In the genomic region with DNA sequence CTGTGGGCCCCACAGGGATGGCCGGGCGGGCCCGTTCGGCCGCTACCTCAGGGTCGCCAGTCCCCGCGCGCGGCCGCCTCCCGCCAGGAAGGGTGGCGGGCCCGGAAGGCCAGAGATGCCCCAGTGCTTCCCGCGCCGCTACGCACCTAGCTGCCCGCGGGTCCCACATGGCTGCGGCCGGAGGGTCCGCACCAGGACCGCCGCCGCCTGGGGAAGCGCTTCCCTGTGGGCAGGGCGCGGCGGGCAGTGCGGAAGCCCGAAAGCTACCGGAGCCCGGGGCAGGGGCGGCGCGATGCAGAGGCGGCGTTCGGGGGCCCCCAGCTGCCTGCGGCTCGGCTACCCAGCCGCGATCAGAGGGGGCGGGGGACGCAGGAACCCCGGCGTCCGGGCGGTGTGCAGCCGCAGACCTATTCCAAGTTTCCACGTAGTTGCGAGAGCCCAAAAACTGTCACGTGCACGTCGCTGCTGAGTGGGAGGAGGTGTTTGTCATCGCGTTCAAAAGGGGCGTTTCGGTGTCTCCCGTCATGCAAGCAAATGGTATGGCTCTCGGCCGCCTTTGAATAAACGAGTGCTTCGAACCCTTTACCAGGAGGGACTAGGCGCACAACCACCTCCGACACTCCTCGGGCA, we compare ENCODE assay signal across 7 cellular contexts. TPM values are rescaled to one million over a fixed set of nuclear protein-coding genes. Genes with fewer than 3 reads are reported as not detected.
A peak's percentile ranks its signal among the peaks of the same experiment; 100 is the strongest.
DNase-seq lines count a peak whose midpoint lies in the region; ATAC-seq and TF ChIP-seq lines count a peak whose summit lies in the region.

A gene (minus strand): TSS at position 414 of the 630 bp plus-strand sequence. CDS start 245 bp downstream, at position 169.

- intact Hi-C loops in heart left ventricle (cut with DNase I): loop anchor here in 3 of 10 donors (5.0 kb wide), 2 partner anchors 37 to 42 kb away; no protein-coding TSS in a partner anchor
- intact Hi-C loops in posterior vena cava (cut with DNase I): no loop called here
- intact Hi-C loops in transverse colon (cut with DNase I; ENCODE audit: low total_unique reads): no loop called here

- TF ChIP-seq CTCF in Peyer's patch (IDR thresholded peaks at IDR 0.05): no peak
- no peak for TF ChIP-seq CTCF in heart left ventricle (IDR thresholded peaks at IDR 0.05)
- no peak for TF ChIP-seq CTCF in transverse colon (IDR thresholded peaks at IDR 0.05)

- no peak for TF ChIP-seq EP300 in transverse colon (IDR thresholded peaks at IDR 0.05; ENCODE audit: low read depth)

- peak within 1 kb of the TSS; percentile 73 to 81 (median 75) for H3K27ac ChIP-seq in Peyer's patch
- H3K27ac ChIP-seq in heart left ventricle: peak within 1 kb of the TSS in 11 of 12 donors; percentile 23 to 87 (median 67)
- peak within 1 kb of the TSS; percentile 72 to 82 (median 76) for H3K27ac ChIP-seq in transverse colon

- TF ChIP-seq POLR2A in Peyer's patch (IDR thresholded peaks at IDR 0.05) (peak in 1 of 2 donors; percentile 40), heart left ventricle (IDR thresholded peaks at IDR 0.05) (no peak), transverse colon (IDR thresholded peaks at IDR 0.05) (peak; percentile 60)

- peaks cover 0 to 9% (median 0%) of the 10 kb centered on the region in 4 donors for H3K9me3 ChIP-seq in Peyer's patch
- H3K9me3 ChIP-seq in heart left ventricle: peaks cover 0 to 22% (median 11%) of the 10 kb centered on the region in 12 donors
- H3K9me3 ChIP-seq in transverse colon: peaks cover 7 to 10% of the 10 kb centered on the region in 2 donors

- DNase-seq in Peyer's patch (peak; percentile 67 to 89 (median 78)), heart left ventricle (peak; percentile 53 to 77 (median 67)), posterior vena cava (ENCODE audit: low spot score) (peak; percentile 93), transverse colon (peak; percentile 71)
- peak; percentile 83 for DNase-seq in activated naive CD4-positive, alpha-beta T cell treated with anti-CD3 and anti-CD28 coated beads, Interleukin-2, amount 50 U/mL, for 16 hours

- in situ Hi-C loops in transverse colon (cut with MboI; ENCODE audit: low pct_ligation_motif_present in 1 of 4, low pct_unique_long_range_greater_than_20kb in 1 of 4, low sequenced_read_pairs in 3 of 4): no loop called here

- H3K36me3 ChIP-seq in Peyer's patch (no peaks in the 10 kb centered on the region), heart left ventricle (no peaks in the 10 kb centered on the region), transverse colon (no peaks in the 10 kb centered on the region)

- H3K27me3 ChIP-seq in Peyer's patch: no peaks in the 10 kb centered on the region
- no peaks in the 10 kb centered on the region for H3K27me3 ChIP-seq in heart left ventricle
- H3K27me3 ChIP-seq in transverse colon: no peaks in the 10 kb centered on the region

- ATAC-seq in GM18873 (IDR thresholded peaks at IDR 0.05; ENCODE audit: low FRiP score, unreplicated experiment) (peak; percentile 55), HG03039 (IDR thresholded peaks at IDR 0.05; ENCODE audit: unreplicated experiment) (peak; percentile 60), heart left ventricle (peak; percentile 47 to 74 (median 73))

- peaks cover 0 to 25% (median 0%) of the 10 kb centered on the region in 4 donors for H3K4me1 ChIP-seq in Peyer's patch
- H3K4me1 ChIP-seq in heart left ventricle: peaks cover 0 to 20% (median 10%) of the 10 kb centered on the region in 12 donors
- H3K4me1 ChIP-seq in transverse colon: peaks cover 0 to 27% (median 21%) of the 10 kb centered on the region in 4 donors

- peak within 1 kb of the TSS; percentile 73 to 97 (median 78) for H3K4me3 ChIP-seq in Peyer's patch
- peak within 1 kb of the TSS; percentile 50 to 98 (median 84) for H3K4me3 ChIP-seq in heart left ventricle
- H3K4me3 ChIP-seq in transverse colon: peak within 1 kb of the TSS; percentile 43 to 87 (median 70)

- 1 to 20% (median 4%) methylated on average over 11 to 68 of the region's 68 CpGs for WGBS in heart left ventricle, 4 donors
- WGBS in transverse colon (ENCODE audit: low coverage in 1 of 2), 2 donors: 5% methylated on average over 29 of the region's 68 CpGs; no CpG with 5 or more reads in 1 of the 2 donors

RNA-seq across cellular contexts. Expression of the gene that starts here (rescaled TPM):
- total RNA-seq in Peyer's patch: 10 to 100 TPM; 47.9 to 92.6 (median 59.9) TPM
- total RNA-seq in heart left ventricle: 10 to 100 TPM in 2 of 9 donors, 1 to 10 TPM in 7; 2.2 to 27.9 (median 4.9) TPM
- 1 to 10 TPM; 2.2 to 3.0 TPM for polyA plus RNA-seq in heart left ventricle
- total RNA-seq in posterior vena cava: 10 to 100 TPM; 13.9 to 23.5 TPM
- 100 to 1,000 TPM in 3 of 4 donors, 10 to 100 TPM in 1; 91.5 to 179 (median 116) TPM for total RNA-seq in transverse colon

Comparison
In these comparisons a context has a peak if more than half of its experiments do, and no peak if none do; other contexts are left out.
1. Peak in every context shown above with its lines: DNase-seq, ATAC-seq, H3K4me3 ChIP-seq and H3K27ac ChIP-seq.